1 cellular context compared by ENCODE assay signal in the genomic region with DNA sequence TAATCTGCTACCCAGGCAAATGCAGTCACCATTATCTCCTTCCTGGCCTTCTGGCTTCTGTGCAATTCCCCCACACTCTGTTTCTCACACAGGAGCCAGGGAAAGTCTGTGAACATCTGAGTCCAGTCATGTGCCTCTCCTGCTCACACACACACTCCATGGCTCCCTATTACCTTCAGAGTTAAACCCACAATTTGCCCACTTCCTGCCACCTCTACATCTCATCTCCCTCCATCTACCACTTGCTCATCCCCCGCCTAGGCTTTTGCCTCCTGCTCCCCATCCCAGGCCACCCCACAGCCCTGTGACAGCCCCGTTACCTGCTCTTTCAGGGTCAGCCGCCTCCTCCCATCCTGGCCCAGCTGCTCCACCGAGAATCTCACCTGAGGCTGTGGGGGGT.
TF ChIP-seq lines count a peak whose summit lies in the region.

No MANE protein-coding gene starts in this region.

TF ChIP-seq in K562, 482 proteins besides CTCF, POLR2A, EP300 and RAD21:
- TF ChIP-seq ZNF830 (CRISPR knock-in tag; IDR thresholded peaks at IDR 0.05) (no peak), LEF1 (IDR thresholded peaks at IDR 0.05) (no peak), STAT5A (IDR thresholded peaks at IDR 0.05; ENCODE audit: borderline replicate concordance, low read length) (no peak), ZNF431 (CRISPR knock-in tag; IDR thresholded peaks at IDR 0.05) (no peak), ZNF239 (CRISPR knock-in tag; IDR thresholded peaks at IDR 0.05) (no peak), CBX3 (IDR thresholded peaks at IDR 0.05; ENCODE audit: borderline replicate concordance in 1 of 2, low read length in 2 of 2) (no peak), XRCC5 (IDR thresholded peaks at IDR 0.05; ENCODE audit: low read depth, low read length) (no peak)
- TF ChIP-seq, protein P1, sequence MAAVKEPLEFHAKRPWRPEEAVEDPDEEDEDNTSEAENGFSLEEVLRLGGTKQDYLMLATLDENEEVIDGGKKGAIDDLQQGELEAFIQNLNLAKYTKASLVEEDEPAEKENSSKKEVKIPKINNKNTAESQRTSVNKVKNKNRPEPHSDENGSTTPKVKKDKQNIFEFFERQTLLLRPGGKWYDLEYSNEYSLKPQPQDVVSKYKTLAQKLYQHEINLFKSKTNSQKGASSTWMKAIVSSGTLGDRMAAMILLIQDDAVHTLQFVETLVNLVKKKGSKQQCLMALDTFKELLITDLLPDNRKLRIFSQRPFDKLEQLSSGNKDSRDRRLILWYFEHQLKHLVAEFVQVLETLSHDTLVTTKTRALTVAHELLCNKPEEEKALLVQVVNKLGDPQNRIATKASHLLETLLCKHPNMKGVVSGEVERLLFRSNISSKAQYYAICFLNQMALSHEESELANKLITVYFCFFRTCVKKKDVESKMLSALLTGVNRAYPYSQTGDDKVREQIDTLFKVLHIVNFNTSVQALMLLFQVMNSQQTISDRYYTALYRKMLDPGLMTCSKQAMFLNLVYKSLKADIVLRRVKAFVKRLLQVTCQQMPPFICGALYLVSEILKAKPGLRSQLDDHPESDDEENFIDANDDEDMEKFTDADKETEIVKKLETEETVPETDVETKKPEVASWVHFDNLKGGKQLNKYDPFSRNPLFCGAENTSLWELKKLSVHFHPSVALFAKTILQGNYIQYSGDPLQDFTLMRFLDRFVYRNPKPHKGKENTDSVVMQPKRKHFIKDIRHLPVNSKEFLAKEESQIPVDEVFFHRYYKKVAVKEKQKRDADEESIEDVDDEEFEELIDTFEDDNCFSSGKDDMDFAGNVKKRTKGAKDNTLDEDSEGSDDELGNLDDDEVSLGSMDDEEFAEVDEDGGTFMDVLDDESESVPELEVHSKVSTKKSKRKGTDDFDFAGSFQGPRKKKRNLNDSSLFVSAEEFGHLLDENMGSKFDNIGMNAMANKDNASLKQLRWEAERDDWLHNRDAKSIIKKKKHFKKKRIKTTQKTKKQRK (IDR thresholded peaks at IDR 0.05; ENCODE audit: borderline replicate concordance, low read depth, low read length): no peak
- TF ChIP-seq, protein P2, sequence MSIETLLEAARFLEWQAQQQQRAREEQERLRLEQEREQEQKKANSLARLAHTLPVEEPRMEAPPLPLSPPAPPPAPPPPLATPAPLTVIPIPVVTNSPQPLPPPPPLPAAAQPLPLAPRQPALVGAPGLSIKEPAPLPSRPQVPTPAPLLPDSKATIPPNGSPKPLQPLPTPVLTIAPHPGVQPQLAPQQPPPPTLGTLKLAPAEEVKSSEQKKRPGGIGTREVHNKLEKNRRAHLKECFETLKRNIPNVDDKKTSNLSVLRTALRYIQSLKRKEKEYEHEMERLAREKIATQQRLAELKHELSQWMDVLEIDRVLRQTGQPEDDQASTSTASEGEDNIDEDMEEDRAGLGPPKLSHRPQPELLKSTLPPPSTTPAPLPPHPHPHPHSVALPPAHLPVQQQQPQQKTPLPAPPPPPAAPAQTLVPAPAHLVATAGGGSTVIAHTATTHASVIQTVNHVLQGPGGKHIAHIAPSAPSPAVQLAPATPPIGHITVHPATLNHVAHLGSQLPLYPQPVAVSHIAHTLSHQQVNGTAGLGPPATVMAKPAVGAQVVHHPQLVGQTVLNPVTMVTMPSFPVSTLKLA (conservative IDR thresholded peaks at IDR 0.05): no peak
